Comparison of ENCODE assay signal across 19 cellular contexts in the genomic region with DNA sequence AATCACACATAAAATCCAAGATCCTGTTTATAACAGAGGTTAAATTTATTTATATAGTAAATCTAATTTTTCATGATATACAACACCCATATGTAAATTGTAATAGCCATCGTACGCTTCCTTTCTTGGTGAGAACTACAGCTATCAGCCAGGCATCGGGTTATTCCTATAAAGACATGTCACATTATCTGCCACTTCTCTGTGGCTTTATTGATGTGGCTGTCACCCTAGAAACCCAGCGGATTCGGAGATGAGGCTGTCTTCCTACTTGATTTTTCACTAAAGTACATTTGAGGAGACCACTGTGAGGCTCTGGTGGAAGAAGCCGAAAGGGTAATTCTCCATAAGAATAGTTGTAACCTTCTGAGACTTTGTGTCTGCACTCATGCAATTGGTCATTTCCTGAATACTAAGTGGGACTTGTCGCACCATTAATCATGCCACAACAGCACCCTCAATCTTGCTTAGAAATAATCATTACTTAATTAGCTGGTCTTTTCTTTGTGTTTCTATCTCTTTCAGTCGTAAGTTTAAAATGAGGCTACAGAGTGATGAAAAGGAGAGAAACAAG.
DNase-seq lines count a peak whose midpoint lies in the region; ATAC-seq lines count a peak whose summit lies in the region.
"Had no signal": no experiment of that assay in that cellular context is flagged by ENCODE, and none has a peak within 500 bp of the region (broad histone marks: within the 10 kb centered on the region; RNA-seq: fewer than 3 reads in every experiment).

No MANE protein-coding gene starts in this region.

- POLR2A ChIA-PET in activated CD8-positive, alpha-beta T cell treated with anti-CD3 and anti-CD28 coated beads, Interleukin-2, amount 10 ng/mL, durations not matched to agents 7 days and 5 days (lab: Charles Lee): no interaction called here

- DNase-seq in left kidney (ENCODE audit: low read depth, low spot score) (peak; percentile 9), posterior vena cava (ENCODE audit: low spot score) (no peak), left ventricle myocardium superior (no peak)
- no peak for DNase-seq in activated CD8-positive, alpha-beta T cell treated with anti-CD3 and anti-CD28 coated beads, Interleukin-2, amount 10 ng/mL, durations not matched to agents 7 days and 5 days
- DNase-seq: activated CD4-positive, CD25-positive, alpha-beta regulatory T cell treated with anti-CD3 and anti-CD28 coated beads, Interleukin-2, amount 50 U/mL, for 72 hours; activated T-cell treated with anti-CD3 and anti-CD28 coated beads, Interleukin-2, amount 50 U/mL, for 24 hours; amniotic stem cell; BE2C; immature natural killer cell; KG1; NCI-H2029; stimulated activated CD4-positive, alpha-beta T cell treated with anti-CD3 and anti-CD28 coated beads, Interleukin-4, amount 100 ng/mL, for 24 hours; stimulated activated naive CD4-positive, alpha-beta T cell treated with Interleukin-2 at 50 U/mL for 16 hours had no signal

- no peaks in the 10 kb centered on the region for H3K9me3 Mint-ChIP-seq in activated CD8-positive, alpha-beta T cell treated with anti-CD3 and anti-CD28 coated beads, Interleukin-2, amount 10 ng/mL, durations not matched to agents 7 days and 5 days (ENCODE audit: insufficient read depth)
- H3K9me3 Mint-ChIP-seq: activated T-cell treated with anti-CD3 and anti-CD28 coated beads, Interleukin-2, amount 50 U/mL, for 24 hours; dendritic cell treated with granulocyte-macrophage colony-stimulating factor and Interleukin-4, amounts not matched to agents 40 ng/mL and 50 ng/mL, for 4 days had no signal

- peaks cover 9% of the 10 kb centered on the region for H3K27me3 Mint-ChIP-seq in activated CD8-positive, alpha-beta T cell treated with anti-CD3 and anti-CD28 coated beads, Interleukin-2, amount 10 ng/mL, durations not matched to agents 7 days and 5 days (ENCODE audit: low read depth)
- H3K27me3 Mint-ChIP-seq: dendritic cell treated with granulocyte-macrophage colony-stimulating factor and Interleukin-4, amounts not matched to agents 40 ng/mL and 50 ng/mL, for 4 days had no signal

- H3K4me3 Mint-ChIP-seq in activated CD8-positive, alpha-beta T cell treated with anti-CD3 and anti-CD28 coated beads, Interleukin-2, amount 10 ng/mL, durations not matched to agents 7 days and 5 days: no peak overlapping the region
- H3K4me3 Mint-ChIP-seq: activated T-cell treated with anti-CD3 and anti-CD28 coated beads, Interleukin-2, amount 50 U/mL, for 24 hours; dendritic cell treated with granulocyte-macrophage colony-stimulating factor and Interleukin-4, amounts not matched to agents 40 ng/mL and 50 ng/mL, for 4 days; immature natural killer cell had no signal

- ATAC-seq in GM18861 (IDR thresholded peaks at IDR 0.05; ENCODE audit: unreplicated experiment): peak; percentile 70
- ATAC-seq in GM21529 (IDR thresholded peaks at IDR 0.05; ENCODE audit: unreplicated experiment): peak; percentile 52
- ATAC-seq in HG03439 (IDR thresholded peaks at IDR 0.05; ENCODE audit: unreplicated experiment): peak; percentile 72
- ATAC-seq in HG03045 (IDR thresholded peaks at IDR 0.05; ENCODE audit: unreplicated experiment): no peak
- no peak for ATAC-seq in left ventricle myocardium superior
- no peak for ATAC-seq in activated CD8-positive, alpha-beta T cell treated with anti-CD3 and anti-CD28 coated beads, Interleukin-2, amount 10 ng/mL, durations not matched to agents 7 days and 5 days
- ATAC-seq: SK-N-SH treated with all-trans-retinoic acid at 6 μM for 48 hours had no signal

- peaks cover 8% of the 10 kb centered on the region for H3K4me1 Mint-ChIP-seq in activated CD8-positive, alpha-beta T cell treated with anti-CD3 and anti-CD28 coated beads, Interleukin-2, amount 10 ng/mL, durations not matched to agents 7 days and 5 days (ENCODE audit: low read depth)
- H3K4me1 Mint-ChIP-seq: immature natural killer cell had no signal

- H3K27ac Mint-ChIP-seq in activated CD8-positive, alpha-beta T cell treated with anti-CD3 and anti-CD28 coated beads, Interleukin-2, amount 10 ng/mL, durations not matched to agents 7 days and 5 days: no peak overlapping the region
- H3K27ac Mint-ChIP-seq: activated T-cell treated with anti-CD3 and anti-CD28 coated beads, Interleukin-2, amount 50 U/mL, for 24 hours; dendritic cell treated with granulocyte-macrophage colony-stimulating factor and Interleukin-4, amounts not matched to agents 40 ng/mL and 50 ng/mL, for 4 days; immature natural killer cell had no signal

- CTCF ChIA-PET in activated CD8-positive, alpha-beta T cell treated with anti-CD3 and anti-CD28 coated beads, Interleukin-2, amount 10 ng/mL, durations not matched to agents 7 days and 5 days (lab: Charles Lee): interaction anchor here (0.6 kb wide), 1 partner anchor 140 kb away, joined by 3 read pairs; no protein-coding TSS in a partner anchor

- H3K36me3 Mint-ChIP-seq in activated CD8-positive, alpha-beta T cell treated with anti-CD3 and anti-CD28 coated beads, Interleukin-2, amount 10 ng/mL, durations not matched to agents 7 days and 5 days (ENCODE audit: low read depth): no peaks in the 10 kb centered on the region
- H3K36me3 Mint-ChIP-seq: immature natural killer cell had no signal

- intact Hi-C loops in posterior vena cava (cut with DNase I) (no loop called here), left ventricle myocardium superior (cut with micrococcal nuclease) (no loop called here)

Comparison
In these comparisons a context has a peak if more than half of its experiments do, and no peak if none do; other contexts are left out.
1. ATAC-seq: peak in GM18861 (single experiment), GM21529 (single experiment) and HG03439 (single experiment); none in HG03045 (single experiment), left ventricle myocardium superior (single experiment) and activated CD8-positive, alpha-beta T cell treated with anti-CD3 and anti-CD28 coated beads, Interleukin-2, amount 10 ng/mL, durations not matched to agents 7 days and 5 days (single experiment).